21 cellular contexts compared by ENCODE assay signal in genomic region chr5:42791151-42791550, GRCh38. TPM values are rescaled to one million over a fixed set of nuclear protein-coding genes. Genes with fewer than 3 reads are reported as not detected.
"Had no signal": no experiment of that assay in that cellular context is flagged by ENCODE, and none has a peak within 500 bp of the region (broad histone marks: within the 10 kb centered on the region; RNA-seq: fewer than 3 reads in every experiment).

No MANE protein-coding gene starts in this region.

- H3K4me3 ChIP-seq: cardiac muscle cell, esophagus squamous epithelium, gastrocnemius medialis, left ventricle myocardium inferior, psoas muscle, testis had no signal

- H3K9me3 ChIP-seq: gastrocnemius medialis, testis had no signal

- DNase-seq: activated CD4-positive, alpha-beta T cell treated with anti-CD3 and anti-CD28 coated beads for 36 hours; activated CD4-positive, alpha-beta T cell treated with anti-CD3 and anti-CD28 coated beads, Interleukin-2, amount 50 U/mL, for 48 hours; activated naive CD4-positive, alpha-beta T cell treated with Interleukin-2 at 50 U/mL for 16 hours; activated naive CD8-positive, alpha-beta T cell treated with anti-CD3 and anti-CD28 coated beads, Interleukin-2, amount 10 ng/mL, durations not matched to agents 7 days and 5 days; amygdala; dermis blood vessel endothelial cell; effector memory CD4-positive, alpha-beta T cell; esophagus squamous epithelium; gastrocnemius medialis; head of caudate nucleus; left ventricle myocardium inferior; naive thymus-derived CD4-positive, alpha-beta T cell; psoas muscle; right cardiac atrium; small intestine; stimulated activated CD4-positive, alpha-beta T cell treated with anti-CD3 and anti-CD28 coated beads, Interleukin-15, amount 100 ng/mL, for 24 hours; stimulated activated CD4-positive, alpha-beta T cell treated with anti-CD3 and anti-CD28 coated beads, Interleukin-4, amount 100 ng/mL, for 1 hour; testis had no signal

- H3K4me1 ChIP-seq: esophagus squamous epithelium, left ventricle myocardium inferior, psoas muscle, testis had no signal

- H3K27me3 ChIP-seq: cardiac muscle cell, esophagus squamous epithelium, gastrocnemius medialis, testis had no signal

- H3K36me3 ChIP-seq: cardiac muscle cell, esophagus squamous epithelium, gastrocnemius medialis, left ventricle myocardium inferior had no signal

- H3K27ac ChIP-seq: cardiac muscle cell, esophagus squamous epithelium, gastrocnemius medialis, left ventricle myocardium inferior, psoas muscle, testis had no signal

RNA-seq across cellular contexts. Expression of gene SELENOP, which starts 20.5 kb away (rescaled TPM):
- total RNA-seq: activated CD4-positive, alpha-beta T cell treated with anti-CD3 and anti-CD28 coated beads for 36 hours; activated T-helper 17 cell treated with anti-CD3 and anti-CD28 coated beads, Interleukin-2, amount 50 U/mL, for 72 hours had no signal

RNA-seq across cellular contexts. Expression of gene CCDC152, which starts 34.5 kb away (rescaled TPM):
- total RNA-seq: osteocyte had no signal
